Comparison of ENCODE assay signal across 23 cellular contexts in the genomic region with DNA sequence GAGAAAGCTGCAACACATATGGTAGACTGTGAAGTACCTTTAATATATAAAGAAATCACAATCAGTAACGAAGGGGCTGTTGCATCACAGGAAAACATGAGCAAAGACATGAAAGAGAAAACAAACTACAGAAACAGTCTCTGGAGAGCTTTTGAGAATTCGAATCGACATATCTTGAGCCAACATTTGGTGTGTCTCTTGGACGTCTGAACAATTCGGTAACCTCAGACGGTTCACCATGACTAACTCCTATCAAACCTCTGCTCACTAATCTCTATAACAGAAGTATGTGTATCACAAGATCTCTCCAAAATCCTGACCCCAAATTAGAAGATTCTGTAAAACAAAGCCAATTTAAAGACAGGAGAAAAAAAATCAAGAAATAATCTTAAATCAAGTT.
DNase-seq lines count a peak whose midpoint lies in the region; ATAC-seq, FAIRE-seq and TF ChIP-seq lines count a peak whose summit lies in the region.
"Had no signal": no experiment of that assay in that cellular context is flagged by ENCODE, and none has a peak within 500 bp of the region (broad histone marks: within the 10 kb centered on the region; RNA-seq: fewer than 3 reads in every experiment).

No MANE protein-coding gene starts in this region.

- no peak overlapping the region for H2AFZ ChIP-seq in GM12878 (ENCODE audit: control insufficient read depth, low read depth, low read length)

- POLR2A ChIA-PET in GM12878 (lab: Charles Lee): no interaction called here

- H3K9me3 Mint-ChIP-seq in nephron: no peaks in the 10 kb centered on the region
- H3K9me3 Mint-ChIP-seq: CD4-positive, alpha-beta T cell; CD8-positive, alpha-beta T cell had no signal

- intact Hi-C loops in GM12878 (cut with micrococcal nuclease; ENCODE audit: unreplicated experiment): loop anchor here (5.0 kb wide), 1 partner anchor 163 kb away; no protein-coding TSS in a partner anchor
- intact Hi-C loops in pancreas (cut with DNase I): no loop called here

- no peaks in the 10 kb centered on the region for H3K79me2 ChIP-seq in GM12878 (ENCODE audit: control insufficient read depth, insufficient read depth, low read length)

- peak; percentile 68 for FAIRE-seq in GM18507 (lab: Jason Lieb, UNC)
- no peak for FAIRE-seq in GM12878 (lab: Jason Lieb, UNC)
- FAIRE-seq in pancreas (lab: Jason Lieb, UNC): no peak
- FAIRE-seq: A549, D721Med, GM12892, GM19239 had no signal

- H3K27ac Mint-ChIP-seq in nephron: peak overlapping the region in 2 of 3 experiments; percentile 21 to 42
- H3K27ac Mint-ChIP-seq: B cell; CD4-positive, alpha-beta T cell; CD8-positive, alpha-beta T cell had no signal

- BruUV-seq in GM12878 (replicated peaks; lab: Mats Ljungman, UMichigan): no TSS peak

- SMC1A ChIA-PET in GM12878 (lab: Charles Lee; ENCODE audit: uncharacterized antibody, unreplicated experiment): interaction anchor here (1.1 to 1.6 kb wide), 7 partner anchors 12 to 54 kb away, joined by 3 to 6 read pairs (median 4); no protein-coding TSS in a partner anchor

- H3K4me1 Mint-ChIP-seq in nephron: peaks cover 37% of the 10 kb centered on the region
- H3K4me1 Mint-ChIP-seq: B cell had no signal

- H3K4me2 ChIP-seq in GM12878 (ENCODE audit: control insufficient read depth, insufficient read depth): no peak overlapping the region
- H3K4me2 ChIP-seq: A549; BLaER1 treated with 17β-estradiol and CSF1 and Interleukin-3, amounts not matched to agents 10 nM and 100 nM had no signal

- H3K4me3 ChIP-seq in GM12878 (no peak overlapping the region), WERI-Rb-1 (ENCODE audit: low read depth, low read length) (no peak overlapping the region), pancreas (no peak overlapping the region)
- H3K4me3 ChIP-seq: A549; BLaER1 treated with 17β-estradiol and CSF1 and Interleukin-3, amounts not matched to agents 10 nM and 100 nM had no signal

- H3K36me3 ChIP-seq in GM12878 (ENCODE audit: control insufficient read depth in 2 of 2, insufficient read depth in 2 of 2, low read length in 1 of 2) (no peaks in the 10 kb centered on the region), WERI-Rb-1 (no peaks in the 10 kb centered on the region), pancreas (no peaks in the 10 kb centered on the region)
- H3K36me3 ChIP-seq: BLaER1 treated with 17β-estradiol and CSF1 and Interleukin-3, amounts not matched to agents 10 nM and 100 nM had no signal

- CTCF ChIA-PET in GM12878 (lab: Yijun Ruan, JAX): interaction anchor here (1.2 to 1.7 kb wide), 5 partner anchors 9 to 29 kb away, joined by 3 to 5 read pairs (median 4); no protein-coding TSS in a partner anchor

- no peak for DNase-seq in GM18507 (ENCODE audit: extremely low spot score, insufficient read length, low read depth)
- DNase-seq in GM12878 (ENCODE audit: low read depth, low spot score): no peak
- no peak for DNase-seq in WERI-Rb-1
- DNase-seq in activated effector memory CD4-positive, alpha-beta T cell treated with anti-CD3 and anti-CD28 coated beads, Interleukin-2, amount 50 U/mL, for 16 hours: no peak
- no peak for DNase-seq in pancreas
- DNase-seq: AML-193; Caco-2; Calu3; CD4-positive, alpha-beta T cell; CD8-positive, alpha-beta T cell; DMS79 treated with DMSO at 0.1 percent for 48 hours; GF-D8 had no signal

- in situ Hi-C loops in GM12878 (cut with MboI): no loop called here

- no peak overlapping the region for H3K9ac ChIP-seq in GM12878 (ENCODE audit: control insufficient read depth, insufficient read depth, low read length)
- H3K9ac ChIP-seq: BLaER1 treated with 17β-estradiol and CSF1 and Interleukin-3, amounts not matched to agents 10 nM and 100 nM had no signal

- TF ChIP-seq EP300 in GM12878 (IDR thresholded peaks at IDR 0.05; ENCODE audit: borderline replicate concordance in 1 of 2, control insufficient read depth in 1 of 2, low read depth in 2 of 2, low read length in 2 of 2): no peak

- H4K20me1 ChIP-seq in GM12878 (ENCODE audit: control insufficient read depth, insufficient read depth): no peaks in the 10 kb centered on the region; the same call in 1 of the 2 replicates
- H4K20me1 ChIP-seq: BLaER1 treated with 17β-estradiol and CSF1 and Interleukin-3, amounts not matched to agents 10 nM and 100 nM had no signal

- no peak for TF ChIP-seq CTCF in GM12878 (IDR thresholded peaks at IDR 0.05 in 2 of 3, conservative IDR thresholded peaks at IDR 0.05 in 1 of 3; ENCODE audit: control insufficient read depth in 2 of 3, extremely low read depth in 1 of 3, insufficient read depth in 1 of 3, low read depth in 3 of 3, low read length in 3 of 3)
- TF ChIP-seq CTCF in nephron (IDR thresholded peaks at IDR 0.05; ENCODE audit: unreplicated experiment in 3 of 3): no peak
- no peak for TF ChIP-seq CTCF in WERI-Rb-1 (IDR thresholded peaks at IDR 0.05; ENCODE audit: low read depth, low read length)
- TF ChIP-seq CTCF in pancreas (IDR thresholded peaks at IDR 0.05): no peak

- WGBS in GM12878 (ENCODE audit: insufficient coverage, insufficient replicate concordance, low lambda C conversion rate, missing lambda C conversion rate): 36% methylated on average over 6 of the region's 6 CpGs
- 58 to 67% methylated on average over 6 of the region's 6 CpGs for WGBS in pancreas, 2 donors

- no peaks in the 10 kb centered on the region for H3K36me3 Mint-ChIP-seq in nephron (ENCODE audit: low read depth)
- H3K36me3 Mint-ChIP-seq: CD8-positive, alpha-beta T cell had no signal

- TF ChIP-seq RAD21 in GM12878 (IDR thresholded peaks at IDR 0.05; ENCODE audit: insufficient read depth, low read depth, low read length): no peak

- H3K27me3 Mint-ChIP-seq in nephron (ENCODE audit: low read depth): peaks cover 14% of the 10 kb centered on the region

- no peak overlapping the region for H3K4me3 Mint-ChIP-seq in nephron
- H3K4me3 Mint-ChIP-seq: B cell; CD4-positive, alpha-beta T cell; CD8-positive, alpha-beta T cell had no signal

- H3K9me3 ChIP-seq in GM12878 (replicated peaks; ENCODE audit: control insufficient read depth, insufficient read depth, low read length) (no peaks in the 10 kb centered on the region), WERI-Rb-1 (ENCODE audit: severe bottlenecking) (no peaks in the 10 kb centered on the region), pancreas (no peaks in the 10 kb centered on the region)
- H3K9me3 ChIP-seq: A549, Caco-2 had no signal

- H3K27me3 ChIP-seq in GM12878 (replicated peaks in 1 of 2; ENCODE audit: control insufficient read depth in 2 of 2, insufficient read depth in 2 of 2, low read length in 1 of 2): no peaks in the 10 kb centered on the region; a peak in 1 of 4 replicates
- no peaks in the 10 kb centered on the region for H3K27me3 ChIP-seq in WERI-Rb-1 (ENCODE audit: insufficient read depth, low read depth, severe bottlenecking)
- no peaks in the 10 kb centered on the region for H3K27me3 ChIP-seq in pancreas
- H3K27me3 ChIP-seq: BLaER1 treated with 17β-estradiol and CSF1 and Interleukin-3, amounts not matched to agents 10 nM and 100 nM had no signal

- no peak for TF ChIP-seq POLR2A in GM12878 (IDR thresholded peaks at IDR 0.05; ENCODE audit: low read depth, low read length)

- no peak overlapping the region for H3K27ac ChIP-seq in GM12878 (ENCODE audit: control insufficient read depth, insufficient read depth)
- no peak overlapping the region for H3K27ac ChIP-seq in WERI-Rb-1
- H3K27ac ChIP-seq in pancreas: no peak overlapping the region
- H3K27ac ChIP-seq: 22Rv1; A549; BLaER1 treated with 17β-estradiol and CSF1 and Interleukin-3, amounts not matched to agents 10 nM and 100 nM; C4-2B had no signal

- H3K4me1 ChIP-seq in GM12878 (ENCODE audit: control insufficient read depth, insufficient read depth, low read length) (no peaks in the 10 kb centered on the region), pancreas (no peaks in the 10 kb centered on the region)
- H3K4me1 ChIP-seq: A549, Caco-2 had no signal

- ATAC-seq in HG03354 (IDR thresholded peaks at IDR 0.05; ENCODE audit: poor library complexity, severe bottlenecking, unreplicated experiment) (peak; percentile 52), GM12878 (peak; percentile 81), pancreas (no peak), HG02678 (IDR thresholded peaks at IDR 0.05; ENCODE audit: unreplicated experiment) (no peak)
- ATAC-seq: A549; CD8-positive, alpha-beta T cell had no signal

- RAD21 ChIA-PET in GM12878 (lab: Charles Lee; ENCODE audit: unreplicated experiment): interaction anchor here (0.7 to 2.0 kb wide), 7 partner anchors 8 to 111 kb away, joined by 3 to 7 read pairs (median 4); no protein-coding TSS in a partner anchor

TF ChIP-seq in GM12878, 131 proteins besides CTCF, POLR2A, EP300 and RAD21 (continues in another document):
- TF ChIP-seq ETV6 (conservative IDR thresholded peaks at IDR 0.05 in 1 of 2, IDR thresholded peaks at IDR 0.05 in 1 of 2; ENCODE audit: borderline replicate concordance in 1 of 2, low read depth in 1 of 2): no peak
- TF ChIP-seq HDGF (IDR thresholded peaks at IDR 0.05): no peak
- no peak for TF ChIP-seq SP1 (IDR thresholded peaks at IDR 0.05; ENCODE audit: low read depth, low read length)
- TF ChIP-seq KLF5 (IDR thresholded peaks at IDR 0.05; ENCODE audit: partially characterized antibody): no peak
- TF ChIP-seq, protein P1, sequence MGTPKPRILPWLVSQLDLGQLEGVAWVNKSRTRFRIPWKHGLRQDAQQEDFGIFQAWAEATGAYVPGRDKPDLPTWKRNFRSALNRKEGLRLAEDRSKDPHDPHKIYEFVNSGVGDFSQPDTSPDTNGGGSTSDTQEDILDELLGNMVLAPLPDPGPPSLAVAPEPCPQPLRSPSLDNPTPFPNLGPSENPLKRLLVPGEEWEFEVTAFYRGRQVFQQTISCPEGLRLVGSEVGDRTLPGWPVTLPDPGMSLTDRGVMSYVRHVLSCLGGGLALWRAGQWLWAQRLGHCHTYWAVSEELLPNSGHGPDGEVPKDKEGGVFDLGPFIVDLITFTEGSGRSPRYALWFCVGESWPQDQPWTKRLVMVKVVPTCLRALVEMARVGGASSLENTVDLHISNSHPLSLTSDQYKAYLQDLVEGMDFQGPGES (IDR thresholded peaks at IDR 0.05): no peak
- TF ChIP-seq SRF (IDR thresholded peaks at IDR 0.05; ENCODE audit: low read depth in 2 of 2, low read length in 2 of 2): no peak
- no peak for TF ChIP-seq IKZF2 (IDR thresholded peaks at IDR 0.05)

Comparison
In these comparisons a context has a peak if more than half of its experiments do, and no peak if none do; other contexts are left out.
1. ATAC-seq: peak in HG03354 (single experiment) and GM12878 (single experiment); none in pancreas (0 of 4) and HG02678 (single experiment).